14 cellular contexts compared by ENCODE assay signal in the genomic region with DNA sequence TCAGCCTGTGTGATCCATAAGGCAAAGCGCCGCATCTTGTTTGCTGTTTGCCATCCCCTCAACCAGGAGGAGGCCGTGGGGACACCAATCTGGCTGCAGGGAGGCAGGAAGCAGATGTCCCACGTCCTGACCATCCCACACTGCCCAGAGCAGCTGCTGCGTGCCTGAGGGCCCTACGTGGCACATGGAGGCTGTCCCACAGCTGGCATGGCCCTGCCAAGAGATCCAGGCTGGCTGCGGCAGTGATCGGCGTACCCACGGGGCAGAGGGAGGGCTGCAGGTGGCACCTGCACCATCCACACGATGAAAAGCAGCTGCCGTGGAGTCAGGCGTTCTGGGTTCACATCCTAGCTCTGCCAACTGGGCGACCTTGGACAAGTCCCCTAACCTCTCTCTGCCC. TPM values are rescaled to one million over a fixed set of nuclear protein-coding genes. Genes with fewer than 3 reads are reported as not detected.
DNase-seq lines count a peak whose midpoint lies in the region; ATAC-seq and TF ChIP-seq lines count a peak whose summit lies in the region.
"Had no signal": no experiment of that assay in that cellular context is flagged by ENCODE, and none has a peak within 500 bp of the region (broad histone marks: within the 10 kb centered on the region; RNA-seq: fewer than 3 reads in every experiment).

No MANE protein-coding gene starts in this region.

- peaks cover 0 to 27% (median 0%) of the 10 kb centered on the region in 9 donors for H3K36me3 ChIP-seq in heart right ventricle
- H3K36me3 ChIP-seq in stomach smooth muscle (ENCODE audit: control insufficient read depth in 2 of 2, insufficient read depth in 2 of 2, low read length in 2 of 2) = no peaks in the 10 kb centered on the region
- H3K36me3 ChIP-seq in BE2C = 0 out of 2 replicates have a peak, but pooled peaks cover 3% of the 10 kb centered on the region

- ATAC-seq in heart right ventricle = peak in 7 of 8 donors; percentile 13 to 70 (median 51)
- no peak for ATAC-seq in GM18861 (IDR thresholded peaks at IDR 0.05; ENCODE audit: unreplicated experiment)
- ATAC-seq: left lobe of liver, PC-3 had no signal

- TF ChIP-seq CTCF in heart right ventricle (IDR thresholded peaks at IDR 0.05) (no peak), BE2C (IDR thresholded peaks at IDR 0.05; ENCODE audit: low read depth, low read length) (no peak)

- H3K27ac ChIP-seq in angular gyrus (ENCODE audit: low read depth, low read length) (peak overlapping the region; percentile 34), heart right ventricle (peak overlapping the region in 3 of 10 donors; percentile 13 to 43 (median 41)), stomach smooth muscle (ENCODE audit: low read length) (peak overlapping the region; percentile 31)
- H3K27ac ChIP-seq: 22Rv1 had no signal

- peak; percentile 33 to 60 for DNase-seq in NCI-H2081 (lab: John Stamatoyannopoulos, UW)
- DNase-seq in NCI-H2081 treated with DMSO at 0.1 percent for 48 hours (lab: John Stamatoyannopoulos, UW) = no peak
- DNase-seq in heart right ventricle = peak in 1 of 2 donors; percentile 57
- no peak for DNase-seq in BE2C
- DNase-seq in activated CD8-positive, alpha-beta memory T cell treated with anti-CD3 and anti-CD28 coated beads for 24 hours = no peak
- DNase-seq: activated CD4-positive, alpha-beta T cell treated with anti-CD3 and anti-CD28 coated beads, Interleukin-2, amount 10 ng/mL, durations not matched to agents 7 days and 5 days; effector CD8-positive, alpha-beta T cell; Karpas-422; PC-3 had no signal

- H3K27me3 ChIP-seq in heart right ventricle (no peaks in the 10 kb centered on the region), stomach smooth muscle (ENCODE audit: control insufficient read depth in 1 of 2, insufficient read depth in 2 of 2, low read length in 2 of 2) (no peaks in the 10 kb centered on the region), BE2C (no peaks in the 10 kb centered on the region)

- WGBS in heart right ventricle, 2 donors = 61 to 65% methylated on average over 14 of the region's 14 CpGs

- no peak overlapping the region for H3K9ac ChIP-seq in stomach smooth muscle (ENCODE audit: low read length in 2 of 2)

- intact Hi-C loops in heart right ventricle (cut with DNase I) = loop anchor here in 1 of 10 donors (5.0 kb wide), 1 partner anchor 102 kb away; no protein-coding TSS in a partner anchor

- no peak overlapping the region for H3K4me3 ChIP-seq in heart right ventricle
- H3K4me3 ChIP-seq in stomach smooth muscle (ENCODE audit: low read length in 2 of 2) = no peak overlapping the region
- no peak overlapping the region for H3K4me3 ChIP-seq in BE2C (ENCODE audit: low read depth, low read length)

- no peaks in the 10 kb centered on the region for H3K9me3 ChIP-seq in heart right ventricle
- no peaks in the 10 kb centered on the region for H3K9me3 ChIP-seq in stomach smooth muscle (ENCODE audit: control insufficient read depth in 2 of 2, low read length in 2 of 2)
- no peaks in the 10 kb centered on the region for H3K9me3 ChIP-seq in BE2C

- H3K4me1 ChIP-seq in heart right ventricle = peaks cover 9 to 87% (median 57%) of the 10 kb centered on the region in 9 donors
- H3K4me1 ChIP-seq in stomach smooth muscle (ENCODE audit: control insufficient read depth, insufficient read depth, low read length) = peaks cover 48% of the 10 kb centered on the region
- H3K4me1 ChIP-seq in BE2C = peaks cover 20% of the 10 kb centered on the region

RNA-seq across cellular contexts. Expression of gene NCOR2, which starts 42.0 kb away (rescaled TPM):
- total RNA-seq in heart right ventricle = 100 to 1,000 TPM; 118 to 200 (median 136) TPM
- 10 to 100 TPM; 46.9 to 74.0 TPM for polyA plus RNA-seq in heart right ventricle
- 138 TPM for polyA plus RNA-seq in BE2C (2012; ENCODE audit: insufficient read depth, insufficient read length, low read depth)

Comparison
In these comparisons a context has a peak if more than half of its experiments do, and no peak if none do; other contexts are left out.
1. DNase-seq: peak in NCI-H2081 (2 of 2); none in NCI-H2081 treated with DMSO at 0.1 percent for 48 hours (single experiment), BE2C (single experiment) and activated CD8-positive, alpha-beta memory T cell treated with anti-CD3 and anti-CD28 coated beads for 24 hours (single experiment).